Comparison of ENCODE assay signal across 9 cellular contexts in genomic region chr19:48868196-48868886, GRCh38. TPM values are rescaled to one million over a fixed set of nuclear protein-coding genes. Genes with fewer than 3 reads are reported as not detected.
DNase-seq lines count a peak whose midpoint lies in the region; ATAC-seq and TF ChIP-seq lines count a peak whose summit lies in the region.
"Had no signal": no experiment of that assay in that cellular context is flagged by ENCODE, and none has a peak within 500 bp of the region (broad histone marks: within the 10 kb centered on the region; RNA-seq: fewer than 3 reads in every experiment).

Gene PLEKHA4, minus strand, starts transcription at chr19:48868617. Its CDS starts 997 bp downstream, at chr19:48867620.

- H3K36me3 Mint-ChIP-seq in activated CD4-positive, alpha-beta T cell treated with anti-CD3 and anti-CD28 coated beads, Interleukin-2, amount 10 ng/mL, durations not matched to agents 24 days and 14 days (ENCODE audit: low read depth) = peaks cover 10% of the 10 kb centered on the region
- peaks cover 4% of the 10 kb centered on the region for H3K36me3 Mint-ChIP-seq in activated CD4-positive, alpha-beta T cell treated with anti-CD3 and anti-CD28 coated beads, Interleukin-2, amount 10 ng/mL, durations not matched to agents 7 days and 5 days (ENCODE audit: low read depth)

- no peaks in the 10 kb centered on the region for H3K9me3 ChIP-seq in upper lobe of right lung

- intact Hi-C loops in activated CD4-positive, alpha-beta T cell treated with anti-CD3 and anti-CD28 coated beads, Interleukin-2, amount 10 ng/mL, durations not matched to agents 24 days and 14 days (cut with micrococcal nuclease) = no loop called here
- intact Hi-C loops in upper lobe of right lung (cut with DNase I) = no loop called here

- no peaks in the 10 kb centered on the region for H3K27me3 ChIP-seq in upper lobe of right lung

- peaks cover 16% of the 10 kb centered on the region for H3K4me1 ChIP-seq in upper lobe of right lung

- TF ChIP-seq CTCF in cardiac fibroblast (IDR thresholded peaks at IDR 0.05; ENCODE audit: low read depth, low read length) (no peak), upper lobe of right lung (IDR thresholded peaks at IDR 0.05) (no peak)

- H3K9me3 Mint-ChIP-seq in activated CD4-positive, alpha-beta T cell treated with anti-CD3 and anti-CD28 coated beads, Interleukin-2, amount 10 ng/mL, durations not matched to agents 24 days and 14 days = no peaks in the 10 kb centered on the region
- no peaks in the 10 kb centered on the region for H3K9me3 Mint-ChIP-seq in activated CD4-positive, alpha-beta T cell treated with anti-CD3 and anti-CD28 coated beads, Interleukin-2, amount 10 ng/mL, durations not matched to agents 7 days and 5 days

- ATAC-seq in left lobe of liver (peak; percentile 59), upper lobe of right lung (peak; percentile 2)

- H3K4me3 Mint-ChIP-seq in activated CD4-positive, alpha-beta T cell treated with anti-CD3 and anti-CD28 coated beads, Interleukin-2, amount 10 ng/mL, durations not matched to agents 24 days and 14 days = no peak within 1 kb of the TSS
- H3K4me3 Mint-ChIP-seq in activated CD4-positive, alpha-beta T cell treated with anti-CD3 and anti-CD28 coated beads, Interleukin-2, amount 10 ng/mL, durations not matched to agents 7 days and 5 days = no peak within 1 kb of the TSS

- peaks cover 13% of the 10 kb centered on the region for H3K4me1 Mint-ChIP-seq in activated CD4-positive, alpha-beta T cell treated with anti-CD3 and anti-CD28 coated beads, Interleukin-2, amount 10 ng/mL, durations not matched to agents 24 days and 14 days
- peaks cover 13% of the 10 kb centered on the region for H3K4me1 Mint-ChIP-seq in activated CD4-positive, alpha-beta T cell treated with anti-CD3 and anti-CD28 coated beads, Interleukin-2, amount 10 ng/mL, durations not matched to agents 7 days and 5 days

- H3K27ac ChIP-seq in upper lobe of right lung = peak within 1 kb of the TSS; percentile 73
- H3K27ac ChIP-seq: VCaP had no signal

- H3K36me3 ChIP-seq in upper lobe of right lung = peaks cover 3% of the 10 kb centered on the region

- peak within 1 kb of the TSS; percentile 5 for H3K27ac Mint-ChIP-seq in activated CD4-positive, alpha-beta T cell treated with anti-CD3 and anti-CD28 coated beads, Interleukin-2, amount 10 ng/mL, durations not matched to agents 24 days and 14 days
- no peak within 1 kb of the TSS for H3K27ac Mint-ChIP-seq in activated CD4-positive, alpha-beta T cell treated with anti-CD3 and anti-CD28 coated beads, Interleukin-2, amount 10 ng/mL, durations not matched to agents 7 days and 5 days

- DNase-seq in activated CD4-positive, alpha-beta T cell treated with anti-CD3 and anti-CD28 coated beads, Interleukin-2, amount 10 ng/mL, durations not matched to agents 24 days and 14 days = no peak
- no peak for DNase-seq in activated CD4-positive, alpha-beta T cell treated with anti-CD3 and anti-CD28 coated beads, Interleukin-2, amount 10 ng/mL, durations not matched to agents 7 days and 5 days
- DNase-seq in cardiac fibroblast (ENCODE audit: low read depth in 2 of 2) (peak; percentile 50 to 73), left lobe of liver (ENCODE audit: low spot score) (peak; percentile 74), upper lobe of right lung (peak; percentile 82), 8988T (no peak)
- no peak for DNase-seq in stimulated activated CD4-positive, alpha-beta T cell treated with anti-CD3 and anti-CD28 coated beads, Interleukin-4, amount 100 ng/mL, for 24 hours
- no peak for DNase-seq in effector CD4-positive, alpha-beta T cell

- POLR2A ChIA-PET in activated CD4-positive, alpha-beta T cell treated with anti-CD3 and anti-CD28 coated beads, Interleukin-2, amount 10 ng/mL, durations not matched to agents 7 days and 5 days (lab: Charles Lee) = no interaction called here

- CTCF ChIA-PET in activated CD4-positive, alpha-beta T cell treated with anti-CD3 and anti-CD28 coated beads, Interleukin-2, amount 10 ng/mL, durations not matched to agents 7 days and 5 days (lab: Charles Lee) = interaction anchor here (1.0 to 1.2 kb wide), 2 partner anchors 26 to 125 kb away, joined by 3 read pairs; partner anchors contain the start of gene RUVBL2

- H3K27me3 Mint-ChIP-seq in activated CD4-positive, alpha-beta T cell treated with anti-CD3 and anti-CD28 coated beads, Interleukin-2, amount 10 ng/mL, durations not matched to agents 24 days and 14 days = peaks cover 10% of the 10 kb centered on the region
- peaks cover 10% of the 10 kb centered on the region for H3K27me3 Mint-ChIP-seq in activated CD4-positive, alpha-beta T cell treated with anti-CD3 and anti-CD28 coated beads, Interleukin-2, amount 10 ng/mL, durations not matched to agents 7 days and 5 days

- H3K4me3 ChIP-seq in cardiac fibroblast (replicated peaks in 1 of 2; ENCODE audit: low read depth in 2 of 2, low read length in 2 of 2) (peak within 1 kb of the TSS; percentile 49 to 54), upper lobe of right lung (peak within 1 kb of the TSS; percentile 38)

RNA-seq across cellular contexts. Expression of gene PLEKHA4, which starts in this region (rescaled TPM):
- total RNA-seq in activated CD4-positive, alpha-beta T cell treated with anti-CD3 and anti-CD28 coated beads, Interleukin-2, amount 10 ng/mL, durations not matched to agents 24 days and 14 days = 1.8 and 1.9 TPM in 2 replicates
- 1 to 10 TPM; 3.8 to 4.6 TPM for total RNA-seq in activated CD4-positive, alpha-beta T cell treated with anti-CD3 and anti-CD28 coated beads, Interleukin-2, amount 10 ng/mL, durations not matched to agents 7 days and 5 days
- total RNA-seq in left lobe of liver (7.6 TPM), upper lobe of right lung (16.0 TPM)

Comparison
In these comparisons a context has a peak if more than half of its experiments do, and no peak if none do; other contexts are left out.
1. DNase-seq: peak in cardiac fibroblast (2 of 2), left lobe of liver (single experiment) and upper lobe of right lung (single experiment); none in activated CD4-positive, alpha-beta T cell treated with anti-CD3 and anti-CD28 coated beads, Interleukin-2, amount 10 ng/mL, durations not matched to agents 24 days and 14 days (single experiment), activated CD4-positive, alpha-beta T cell treated with anti-CD3 and anti-CD28 coated beads, Interleukin-2, amount 10 ng/mL, durations not matched to agents 7 days and 5 days (single experiment), 8988T (single experiment), stimulated activated CD4-positive, alpha-beta T cell treated with anti-CD3 and anti-CD28 coated beads, Interleukin-4, amount 100 ng/mL, for 24 hours (single experiment) and effector CD4-positive, alpha-beta T cell (single experiment).